8 cellular contexts compared by ENCODE assay signal in the genomic region with DNA sequence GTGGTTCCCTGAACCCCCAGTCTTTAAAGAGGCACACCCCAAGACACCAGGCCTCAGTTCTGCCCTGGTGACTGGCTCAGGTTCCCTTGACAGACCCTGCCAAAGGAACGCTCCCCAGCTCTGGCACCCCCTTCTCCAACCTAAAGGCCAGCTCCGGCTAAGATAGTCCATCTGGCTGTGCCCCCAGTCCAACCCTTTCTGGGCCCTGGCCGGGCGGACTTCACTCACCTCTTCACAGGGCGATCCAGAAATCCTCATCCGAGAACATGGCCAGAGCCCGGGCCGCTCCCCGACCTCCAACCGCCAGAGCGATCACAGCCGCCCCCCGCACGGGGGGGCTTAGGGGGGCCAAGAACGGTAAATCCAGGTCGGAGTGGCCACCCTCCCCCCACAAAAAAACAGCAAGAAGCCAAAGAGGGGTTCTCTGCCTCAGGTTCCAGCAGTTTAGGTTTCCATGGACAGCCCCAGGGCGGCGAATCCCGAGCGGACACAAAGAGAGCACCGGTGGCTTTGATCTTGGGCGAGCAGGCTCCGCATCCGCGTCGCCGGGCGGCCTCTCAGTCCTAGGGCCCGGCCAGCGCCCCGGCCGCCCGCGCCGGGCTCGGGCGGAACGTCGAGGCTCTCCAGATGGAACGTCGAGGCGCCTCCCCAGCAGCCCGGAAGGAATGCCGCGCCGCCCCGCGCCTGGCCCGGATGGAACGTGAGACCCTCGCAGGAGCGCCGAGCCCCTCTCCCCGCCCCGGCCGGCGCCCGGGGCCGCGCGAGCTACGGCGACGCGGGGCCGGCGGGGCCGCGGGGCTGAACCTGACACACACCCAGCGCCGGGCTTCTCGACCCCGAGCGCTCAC. TPM values are rescaled to one million over a fixed set of nuclear protein-coding genes. Genes with fewer than 3 reads are reported as not detected.
DNase-seq lines count a peak whose midpoint lies in the region; ATAC-seq and TF ChIP-seq lines count a peak whose summit lies in the region.

No MANE protein-coding gene starts in this region.

- H3K9me3 ChIP-seq in Caco-2 (no peaks in the 10 kb centered on the region), KOPT-K1 (ENCODE audit: insufficient read depth, low read length, poor library complexity, severe bottlenecking) (no peaks in the 10 kb centered on the region), iPS DF 6.9 (ENCODE audit: control insufficient read depth, insufficient read depth, low read length) (no peaks in the 10 kb centered on the region), skeletal muscle tissue (ENCODE audit: control insufficient read depth in 3 of 3, low read length in 3 of 3) (no peaks in the 10 kb centered on the region)

- intact Hi-C loops in Caco-2 (cut with micrococcal nuclease; ENCODE audit: unreplicated experiment) = no loop called here

- H3K4me3 ChIP-seq in Caco-2 (ENCODE audit: low read depth, low read length) (peak overlapping the region; percentile 91), iPS DF 6.9 (ENCODE audit: low read length) (peak overlapping the region; percentile 98), skeletal muscle tissue (ENCODE audit: low read length in 3 of 3) (peak overlapping the region; percentile 94 to 95 (median 95))

- ATAC-seq in GM21423 (IDR thresholded peaks at IDR 0.05; ENCODE audit: unreplicated experiment) = peak; percentile 9
- ATAC-seq in activated naive CD8-positive, alpha-beta T cell treated with anti-CD3 and anti-CD28 coated beads, Interleukin-2, amount 50 U/mL, for 24 hours = peak; percentile 5

- no peaks in the 10 kb centered on the region for H3K27me3 Mint-ChIP-seq in Caco-2 (ENCODE audit: insufficient read depth, unreplicated experiment)
- H3K27me3 Mint-ChIP-seq in activated naive CD8-positive, alpha-beta T cell treated with anti-CD3 and anti-CD28 coated beads, Interleukin-2, amount 50 U/mL, for 24 hours = no peaks in the 10 kb centered on the region

- H3K4me1 ChIP-seq in Caco-2 = peaks cover 17% of the 10 kb centered on the region
- H3K4me1 ChIP-seq in iPS DF 6.9 (ENCODE audit: control insufficient read depth, insufficient read depth, low read length) = peaks cover 6% of the 10 kb centered on the region
- H3K4me1 ChIP-seq in skeletal muscle tissue (ENCODE audit: control insufficient read depth in 3 of 3, insufficient read depth in 3 of 3, low read length in 3 of 3) = peaks cover 48 to 61% (median 51%) of the 10 kb centered on the region in 3 donors

- DNase-seq in Caco-2 (peak in 1 of 2 experiments; percentile 48), iPS DF 6.9 (ENCODE audit: low read depth, low spot score) (no peak), NCI-H187 treated with DMSO at 0.1 percent for 48 hours (lab: John Stamatoyannopoulos, UW) (no peak), NCI-H1105 treated with DMSO at 0.1 percent for 48 hours (lab: John Stamatoyannopoulos, UW) (no peak)
- peak; percentile 29 for DNase-seq in activated naive CD8-positive, alpha-beta T cell treated with anti-CD3 and anti-CD28 coated beads, Interleukin-2, amount 50 U/mL, for 24 hours

- H3K27ac Mint-ChIP-seq in Caco-2 (ENCODE audit: unreplicated experiment) = peak overlapping the region; percentile 86
- peak overlapping the region; percentile 90 for H3K27ac Mint-ChIP-seq in activated naive CD8-positive, alpha-beta T cell treated with anti-CD3 and anti-CD28 coated beads, Interleukin-2, amount 50 U/mL, for 24 hours

- POLR2A ChIA-PET in Caco-2 (lab: Charles Lee) = no interaction called here

- peaks cover 16% of the 10 kb centered on the region for H3K4me1 Mint-ChIP-seq in Caco-2 (ENCODE audit: low read depth, unreplicated experiment)
- H3K4me1 Mint-ChIP-seq in activated naive CD8-positive, alpha-beta T cell treated with anti-CD3 and anti-CD28 coated beads, Interleukin-2, amount 50 U/mL, for 24 hours = peaks cover 53% of the 10 kb centered on the region

- CTCF ChIA-PET in Caco-2 (lab: Charles Lee) = interaction anchor here (0.7 to 1.1 kb wide), 3 partner anchors 10 to 22 kb away, joined by 3 to 4 read pairs (median 3); partner anchors contain the start of gene RHEBL1

- no TSS peak for BruUV-seq in Caco-2 (replicated peaks; lab: Mats Ljungman, UMichigan)

- H3K27ac ChIP-seq in KOPT-K1 (ENCODE audit: low read depth, low read length, poor library complexity, severe bottlenecking) (peak overlapping the region; percentile 96), iPS DF 6.9 (ENCODE audit: low read length) (no peak overlapping the region), skeletal muscle tissue (ENCODE audit: low read depth, low read length) (peak overlapping the region; percentile 92)

- WGBS in iPS DF 6.9 (ENCODE audit: insufficient coverage, insufficient read length) = no CpG with 5 or more reads among the region's 74 CpGs

- H3K9ac ChIP-seq in skeletal muscle tissue (ENCODE audit: low read depth in 1 of 3, low read length in 3 of 3) = peak overlapping the region; percentile 87 to 99 (median 97)

- H3K27me3 ChIP-seq in Caco-2 (replicated peaks; ENCODE audit: control insufficient read depth, insufficient read depth, low read length) (no peaks in the 10 kb centered on the region), iPS DF 6.9 (ENCODE audit: control insufficient read depth, insufficient read depth, low read length) (no peaks in the 10 kb centered on the region), skeletal muscle tissue (ENCODE audit: control insufficient read depth in 3 of 3, insufficient read depth in 3 of 3, low read length in 3 of 3) (no peaks in the 10 kb centered on the region)

- H3K36me3 ChIP-seq in Caco-2 (ENCODE audit: control insufficient read depth, insufficient read depth, low read length) = peaks cover 5% of the 10 kb centered on the region
- peaks cover 13% of the 10 kb centered on the region for H3K36me3 ChIP-seq in KOPT-K1 (ENCODE audit: insufficient read depth, low read length)
- H3K36me3 ChIP-seq in iPS DF 6.9 (ENCODE audit: control insufficient read depth, insufficient read depth, low read length) = peaks cover 4% of the 10 kb centered on the region
- H3K36me3 ChIP-seq in skeletal muscle tissue (ENCODE audit: control insufficient read depth in 3 of 3, insufficient read depth in 3 of 3, low read length in 3 of 3) = peaks cover 3 to 6% (median 5%) of the 10 kb centered on the region in 3 donors

- H3K4me3 Mint-ChIP-seq in Caco-2 (ENCODE audit: unreplicated experiment) = peak overlapping the region; percentile 83
- H3K4me3 Mint-ChIP-seq in activated naive CD8-positive, alpha-beta T cell treated with anti-CD3 and anti-CD28 coated beads, Interleukin-2, amount 50 U/mL, for 24 hours = peak overlapping the region; percentile 97

- no peak for TF ChIP-seq CTCF in Caco-2 (IDR thresholded peaks at IDR 0.05; ENCODE audit: insufficient read depth in 1 of 2, low read depth in 1 of 2, low read length in 1 of 2, severe bottlenecking in 1 of 2, unreplicated experiment in 1 of 2)

- H3K36me3 Mint-ChIP-seq in Caco-2 (ENCODE audit: insufficient read depth, unreplicated experiment) = peaks cover 26% of the 10 kb centered on the region
- H3K36me3 Mint-ChIP-seq in activated naive CD8-positive, alpha-beta T cell treated with anti-CD3 and anti-CD28 coated beads, Interleukin-2, amount 50 U/mL, for 24 hours (ENCODE audit: low read depth) = peaks cover 16% of the 10 kb centered on the region

- no peaks in the 10 kb centered on the region for H3K9me3 Mint-ChIP-seq in Caco-2 (ENCODE audit: unreplicated experiment)
- H3K9me3 Mint-ChIP-seq in activated naive CD8-positive, alpha-beta T cell treated with anti-CD3 and anti-CD28 coated beads, Interleukin-2, amount 50 U/mL, for 24 hours = no peaks in the 10 kb centered on the region

RNA-seq across cellular contexts. Expression of gene KMT2D, which starts 1.0 kb away (rescaled TPM):
- 139 and 140 TPM in 2 replicates for total RNA-seq in Caco-2 (2022)
- 26.1 TPM for total RNA-seq in skeletal muscle tissue

RNA-seq across cellular contexts. Expression of gene RHEBL1, which starts 10.2 kb away (rescaled TPM):
- total RNA-seq in Caco-2 (2022) (2.5 and 2.6 TPM in 2 replicates), skeletal muscle tissue (0.52 TPM)

RNA-seq across cellular contexts. Expression of gene DHH, which starts 35.0 kb away (rescaled TPM):
- 0.16 TPM in 1 of 2 replicates, not detected in the other for total RNA-seq in Caco-2 (2022)
- total RNA-seq in skeletal muscle tissue = 1.6 TPM

RNA-seq across cellular contexts. Expression of gene PRKAG1, which starts 41.0 kb away (rescaled TPM):
- total RNA-seq in Caco-2 (2022) (60.3 and 61.4 TPM in 2 replicates), skeletal muscle tissue (41.8 TPM)

RNA-seq across cellular contexts. Expression of gene LMBR1L, which starts 51.0 kb away (rescaled TPM):
- 43.1 and 43.9 TPM in 2 replicates for total RNA-seq in Caco-2 (2022)
- total RNA-seq in skeletal muscle tissue = 21.4 TPM
